Comparison of ENCODE assay signal across 1 cellular context in the genomic region with DNA sequence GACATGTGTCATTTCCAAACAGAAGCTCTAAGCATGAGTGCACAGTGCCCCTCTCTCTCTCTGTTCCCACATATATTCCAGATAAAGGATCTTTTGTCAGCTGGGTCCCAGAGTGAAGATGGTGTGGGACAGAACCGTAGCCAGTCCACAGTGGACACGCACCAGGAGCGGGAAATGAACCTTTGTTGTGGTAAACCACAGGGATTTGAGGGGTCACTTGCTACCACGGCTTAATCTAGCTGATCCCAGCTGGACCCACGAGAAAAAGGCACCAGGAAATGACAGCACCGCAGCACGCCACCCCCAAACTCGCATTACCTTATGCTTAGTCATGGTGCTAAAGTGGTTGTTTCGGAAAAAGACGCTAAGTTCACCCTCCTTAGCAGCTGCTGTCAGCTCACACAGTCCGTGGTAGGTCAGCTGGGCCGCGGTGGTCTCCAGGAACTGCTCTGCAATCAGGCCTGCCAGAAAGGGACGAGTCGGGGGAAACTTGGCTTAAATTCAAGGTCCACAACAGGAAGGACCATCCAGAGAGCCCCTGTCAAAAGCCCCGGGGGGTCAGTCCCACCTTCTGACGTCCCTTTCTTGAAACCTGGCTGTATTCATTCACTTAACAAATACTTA.
TF ChIP-seq lines count a peak whose summit lies in the region.

No MANE protein-coding gene starts in this region.

TF ChIP-seq in GM23338, 12 proteins besides CTCF, POLR2A, EP300 and RAD21:
- TF ChIP-seq JUNB (IDR thresholded peaks at IDR 0.05; ENCODE audit: unreplicated experiment) (no peak), EZH2phosphoT487 (IDR thresholded peaks at IDR 0.05; ENCODE audit: unreplicated experiment) (no peak), EZH2 (IDR thresholded peaks at IDR 0.05; ENCODE audit: low read depth, unreplicated experiment) (no peak), ZNF114 (CRISPR knock-in tag; IDR thresholded peaks at IDR 0.05) (no peak)
